28 cellular contexts compared by ENCODE assay signal in genomic region chr17:12940699-12941098, GRCh38.
"Had no signal": no experiment of that assay in that cellular context is flagged by ENCODE, and none has a peak within 500 bp of the region (broad histone marks: within the 10 kb centered on the region; RNA-seq: fewer than 3 reads in every experiment).

No MANE protein-coding gene starts in this region.

- H2AFZ ChIP-seq: hepatocyte had no signal

- H3K36me3 Mint-ChIP-seq: activated naive CD8-positive, alpha-beta T cell; naive thymus-derived CD4-positive, alpha-beta T cell had no signal

- H3K27ac ChIP-seq: ascending aorta, cardiac muscle cell, colonic mucosa, gastrocnemius medialis, hepatocyte, pancreas, prostate gland, skin epidermis, upper lobe of right lung had no signal

- H3K79me2 ChIP-seq: hepatocyte had no signal

- H3K4me1 Mint-ChIP-seq: brain; naive thymus-derived CD4-positive, alpha-beta T cell; stimulated activated naive CD8-positive, alpha-beta T cell treated with anti-CD3 and anti-CD28 coated beads, Interleukin-15, amount 100 ng/mL, for 72 hours had no signal

- ATAC-seq: gastrocnemius medialis; left cardiac atrium; left ventricle myocardium superior; naive thymus-derived CD4-positive, alpha-beta T cell; pancreas; sciatic nerve; stimulated activated naive CD8-positive, alpha-beta T cell treated with anti-CD3 and anti-CD28 coated beads, Interleukin-15, amount 100 ng/mL, for 72 hours; upper lobe of right lung had no signal

- H3K36me3 ChIP-seq: cardiac muscle cell, colonic mucosa, gastrocnemius medialis, pancreas, prostate gland, upper lobe of right lung had no signal

- H3K9me3 ChIP-seq: ascending aorta, colonic mucosa, gastrocnemius medialis, pancreas, prostate gland, upper lobe of right lung had no signal

- DNase-seq: activated CD4-positive, alpha-beta T cell treated with anti-CD3 and anti-CD28 coated beads for 4 hours; activated CD4-positive, alpha-beta T cell treated with anti-CD3 and anti-CD28 coated beads, Interleukin-2, amount 50 U/mL, for 48 hours; activated CD8-positive, alpha-beta memory T cell treated with anti-CD3 and anti-CD28 coated beads for 24 hours; activated effector memory CD4-positive, alpha-beta T cell treated with Interleukin-2 at 50 U/mL for 16 hours; activated naive CD4-positive, alpha-beta T cell treated with Interleukin-2 at 50 U/mL for 16 hours; cerebellar nuclear complex; colonic mucosa; effector memory CD4-positive, alpha-beta T cell; erythroblast; gastrocnemius medialis; left cardiac atrium; left ventricle myocardium superior; naive thymus-derived CD4-positive, alpha-beta T cell; pancreas; retina; stimulated activated CD4-positive, alpha-beta T cell treated with anti-CD3 and anti-CD28 coated beads, Interleukin-12 subunit alpha, Interleukin-12 subunit beta, amount 100 ng/mL, for 4 hours; stimulated activated CD4-positive, alpha-beta T cell treated with anti-CD3 and anti-CD28 coated beads, Interleukin-4, amount 100 ng/mL, for 1 hour; stimulated activated naive CD8-positive, alpha-beta T cell treated with anti-CD3 and anti-CD28 coated beads, Interleukin-15, amount 100 ng/mL, for 72 hours; substantia nigra; upper lobe of right lung had no signal

- H3K27me3 Mint-ChIP-seq: brain had no signal

- H3K4me3 Mint-ChIP-seq: activated naive CD8-positive, alpha-beta T cell; brain; naive thymus-derived CD4-positive, alpha-beta T cell; stimulated activated naive CD8-positive, alpha-beta T cell treated with anti-CD3 and anti-CD28 coated beads, Interleukin-15, amount 100 ng/mL, for 72 hours had no signal

- H3K27ac Mint-ChIP-seq: activated naive CD8-positive, alpha-beta T cell; brain; naive thymus-derived CD4-positive, alpha-beta T cell; stimulated activated naive CD8-positive, alpha-beta T cell treated with anti-CD3 and anti-CD28 coated beads, Interleukin-15, amount 100 ng/mL, for 72 hours had no signal

- H3K4me2 ChIP-seq: hepatocyte had no signal

- H3K4me3 ChIP-seq: ascending aorta, cardiac muscle cell, colonic mucosa, gastrocnemius medialis, hepatocyte, pancreas, prostate gland, skin epidermis, upper lobe of right lung had no signal

- H3K4me1 ChIP-seq: ascending aorta, colonic mucosa, gastrocnemius medialis, pancreas, prostate gland, upper lobe of right lung had no signal

- H3K27me3 ChIP-seq: ascending aorta, cardiac muscle cell, colonic mucosa, gastrocnemius medialis, hepatocyte, pancreas, upper lobe of right lung had no signal
